ENCODE assay signal across 14 cellular contexts in genomic region chr3:132625613-132626012, GRCh38. TPM values are rescaled to one million over a fixed set of nuclear protein-coding genes. Genes with fewer than 3 reads are reported as not detected.
DNase-seq lines count a peak whose midpoint lies in the region; ATAC-seq and TF ChIP-seq lines count a peak whose summit lies in the region.
"Had no signal": no experiment of that assay in that cellular context is flagged by ENCODE, and none has a peak within 500 bp of the region (broad histone marks: within the 10 kb centered on the region; RNA-seq: fewer than 3 reads in every experiment).

No MANE protein-coding gene starts in this region.

- no peaks in the 10 kb centered on the region for H3K9me2 ChIP-seq in DOHH2 (replicated peaks; ENCODE audit: control insufficient read depth, low read length)

- H4K20me1 ChIP-seq in DOHH2 (ENCODE audit: control insufficient read depth, insufficient read depth, low read depth, low read length), result no peaks in the 10 kb centered on the region

- H3K79me2 ChIP-seq in DOHH2 (ENCODE audit: control insufficient read depth, low read length), result no peaks in the 10 kb centered on the region

- DNase-seq in DMS 273 (lab: John Stamatoyannopoulos, UW; ENCODE audit: unreplicated experiment) (no peak), C1 segment of cervical spinal cord (lab: John Stamatoyannopoulos, UW) (no peak), right atrium auricular region (ENCODE audit: low spot score) (no peak), GM19240 (ENCODE audit: insufficient read length, low spot score) (no peak)
- DNase-seq: activated CD4-positive, alpha-beta T cell treated with anti-CD3 and anti-CD28 coated beads for 36 hours; activated gamma-delta T cell treated with Interleukin-2 at 50 U/mL for 16 hours; NCI-H524 had no signal

- H3K4me3 ChIP-seq in DOHH2 (ENCODE audit: low read length) (no peak overlapping the region), right atrium auricular region (no peak overlapping the region)
- H3K4me3 ChIP-seq: HAP-1, SJSA1 had no signal

- peak overlapping the region; percentile 23; the same call in 1 of the 2 replicates for H3K27ac ChIP-seq in DOHH2 (ENCODE audit: low read depth, low read length)
- no peak overlapping the region for H3K27ac ChIP-seq in right atrium auricular region
- H3K27ac ChIP-seq: SJSA1 had no signal

- peaks cover 23% of the 10 kb centered on the region for H3K36me3 ChIP-seq in DOHH2 (ENCODE audit: control insufficient read depth, low read length)
- peaks cover 34% of the 10 kb centered on the region for H3K36me3 ChIP-seq in right atrium auricular region

- H3K4me2 ChIP-seq in DOHH2 (ENCODE audit: low read length), result peak overlapping the region; percentile 34

- H3K4me1 ChIP-seq in DOHH2 (ENCODE audit: control insufficient read depth, low read length) (peaks cover 38% of the 10 kb centered on the region), right atrium auricular region (no peaks in the 10 kb centered on the region)
- H3K4me1 ChIP-seq: HAP-1 had no signal

- peaks cover 3% of the 10 kb centered on the region; the same call in 1 of the 2 replicates for H3F3A ChIP-seq in DOHH2 (ENCODE audit: control insufficient read depth, insufficient read depth)

- ATAC-seq in GM19043 (IDR thresholded peaks at IDR 0.05; ENCODE audit: low read depth, unreplicated experiment) (peak; percentile 87), HG02759 (IDR thresholded peaks at IDR 0.05; ENCODE audit: unreplicated experiment) (peak; percentile 87), HG03469 (IDR thresholded peaks at IDR 0.05; ENCODE audit: unreplicated experiment) (peak; percentile 72)
- ATAC-seq: activated CD4-positive, alpha-beta T cell treated with anti-CD3 and anti-CD28 coated beads for 36 hours had no signal

- no peaks in the 10 kb centered on the region for H3K27me3 ChIP-seq in DOHH2 (ENCODE audit: control insufficient read depth, low read length)
- H3K27me3 ChIP-seq in right atrium auricular region, result no peaks in the 10 kb centered on the region
- H3K27me3 ChIP-seq: SJSA1 had no signal

- TF ChIP-seq CTCF in DOHH2 (IDR thresholded peaks at IDR 0.05; ENCODE audit: low read depth, low read length, poor library complexity, severe bottlenecking) (no peak), right atrium auricular region (IDR thresholded peaks at IDR 0.05) (no peak)

- H3K9me3 ChIP-seq in DOHH2 (ENCODE audit: control insufficient read depth, insufficient read depth, low read length), result no peaks in the 10 kb centered on the region
- H3K9me3 ChIP-seq in right atrium auricular region, result peaks cover 0 to 7% of the 10 kb centered on the region in 2 donors
- H3K9me3 ChIP-seq: HAP-1, SJSA1 had no signal

RNA-seq across cellular contexts. Expression of gene ACKR4, which starts 28.5 kb away (rescaled TPM):
- 1 to 10 TPM; 3.9 to 7.9 TPM for total RNA-seq in right atrium auricular region
- total RNA-seq: neural crest cell had no signal

RNA-seq across cellular contexts. Expression of gene ACAD11, which starts 34.0 kb away (rescaled TPM):
- total RNA-seq in right atrium auricular region, result 10 to 100 TPM; 18.0 to 26.0 TPM

RNA-seq across cellular contexts. Expression of gene UBA5, which starts 34.5 kb away (rescaled TPM):
- total RNA-seq in right atrium auricular region, result 10 to 100 TPM; 23.3 to 27.1 TPM
